ENCODE assay signal across 11 cellular contexts in the genomic region with DNA sequence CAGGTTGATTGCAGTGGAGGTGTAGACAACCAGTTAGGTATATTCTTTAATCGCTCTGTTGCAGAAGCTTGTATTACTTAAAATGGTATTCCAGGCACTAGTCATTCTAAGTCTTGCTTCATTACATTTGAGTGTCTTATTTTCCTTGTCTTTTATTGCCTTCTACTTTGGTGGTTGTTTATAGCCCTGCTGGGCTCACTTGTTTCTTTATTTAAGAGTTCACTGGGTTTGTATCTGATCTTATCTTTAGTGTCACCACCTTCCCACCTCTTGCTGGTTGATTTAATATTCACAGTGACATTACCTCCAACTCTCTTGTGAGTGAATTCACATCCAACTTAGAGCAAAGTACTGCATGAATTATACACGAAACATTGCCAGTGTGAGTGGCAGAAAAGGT.
"Had no signal": no experiment of that assay in that cellular context is flagged by ENCODE, and none has a peak within 500 bp of the region (broad histone marks: within the 10 kb centered on the region; RNA-seq: fewer than 3 reads in every experiment).

No MANE protein-coding gene starts in this region.

- H3K27me3 ChIP-seq: esophagus squamous epithelium, foreskin keratinocyte, neutrophil, right atrium auricular region had no signal

- H3K27ac ChIP-seq: esophagus squamous epithelium, foreskin keratinocyte, neutrophil, right atrium auricular region had no signal

- H3K36me3 ChIP-seq: esophagus squamous epithelium, neutrophil, right atrium auricular region had no signal

- DNase-seq: dermis blood vessel endothelial cell; esophagus squamous epithelium; foreskin keratinocyte; immature natural killer cell; naive thymus-derived CD8-positive, alpha-beta T cell; stimulated activated CD4-positive, alpha-beta T cell treated with anti-CD3 and anti-CD28 coated beads, Interleukin-2, amount 100 ng/mL, for 48 hours; stimulated activated naive CD4-positive, alpha-beta T cell treated with Interleukin-2 at 50 U/mL for 16 hours; trophoblast cell had no signal

- H3K4me3 ChIP-seq: esophagus squamous epithelium, right atrium auricular region, smooth muscle cell had no signal

- H3K9me3 ChIP-seq: esophagus squamous epithelium, neutrophil, right atrium auricular region had no signal

- H3K4me1 ChIP-seq: esophagus squamous epithelium, foreskin keratinocyte, right atrium auricular region had no signal
